21 cellular contexts compared by ENCODE assay signal in genomic region chr21:25422610-25423608, GRCh38.
A peak's percentile ranks its signal among the peaks of the same experiment; 100 is the strongest.
DNase-seq lines count a peak whose midpoint lies in the region; ATAC-seq and TF ChIP-seq lines count a peak whose summit lies in the region.
"Had no signal": no experiment of that assay in that cellular context is flagged by ENCODE, and none has a peak within 500 bp of the region (broad histone marks: within the 10 kb centered on the region; RNA-seq: fewer than 3 reads in every experiment).

No MANE protein-coding gene starts in this region.

- H2AFZ ChIP-seq in OCI-LY3 (ENCODE audit: low read depth, low read length) = no peak overlapping the region

- TF ChIP-seq POLR2A in spleen (IDR thresholded peaks at IDR 0.05) = no peak

- H3K9me3 ChIP-seq in OCI-LY3 (ENCODE audit: insufficient read depth, low read length) = no peaks in the 10 kb centered on the region
- H3K9me3 ChIP-seq in spleen = no peaks in the 10 kb centered on the region
- H3K9me3 ChIP-seq: uterus had no signal

- peaks cover 97% of the 10 kb centered on the region for H3K4me1 ChIP-seq in OCI-LY3 (ENCODE audit: low read length)
- peaks cover 13 to 49% (median 30%) of the 10 kb centered on the region in 6 donors for H3K4me1 ChIP-seq in spleen
- H3K4me1 ChIP-seq: uterus had no signal

- no peaks in the 10 kb centered on the region for H4K20me1 ChIP-seq in OCI-LY3 (ENCODE audit: insufficient read depth, low read length)

- TF ChIP-seq CTCF in GM12875 (IDR thresholded peaks at IDR 0.05; ENCODE audit: borderline replicate concordance, insufficient read depth, low read depth, low read length) (no peak), OCI-LY3 (IDR thresholded peaks at IDR 0.05; ENCODE audit: low read depth, low read length) (no peak), spleen (IDR thresholded peaks at IDR 0.05 in 8 of 11, conservative IDR thresholded peaks at IDR 0.05 in 3 of 11) (no peak)

- CTCF ChIA-PET in activated CD8-positive, alpha-beta memory T cell treated with anti-CD3 and anti-CD28 coated beads, Interleukin-2, amount 10 ng/mL, durations not matched to agents 7 days and 5 days (lab: Charles Lee) = interaction anchor here (1.1 to 3.3 kb wide), 8 partner anchors 11 to 312 kb away, joined by 3 to 16 read pairs (median 6); partner anchors contain the start of genes ATP5PF and GABPA

- H3K27ac ChIP-seq in OCI-LY3 (ENCODE audit: low read length) (peak overlapping the region; percentile 99), spleen (peak overlapping the region in 5 of 8 donors; percentile 58 to 82 (median 72))
- H3K27ac ChIP-seq: uterus had no signal

- no peaks in the 10 kb centered on the region for H3K27me3 Mint-ChIP-seq in activated CD8-positive, alpha-beta memory T cell treated with anti-CD3 and anti-CD28 coated beads, Interleukin-2, amount 10 ng/mL, durations not matched to agents 7 days and 5 days
- H3K27me3 Mint-ChIP-seq: CD4-positive, alpha-beta T cell had no signal

- peaks cover 2% of the 10 kb centered on the region for H3K36me3 Mint-ChIP-seq in activated CD8-positive, alpha-beta memory T cell treated with anti-CD3 and anti-CD28 coated beads, Interleukin-2, amount 10 ng/mL, durations not matched to agents 7 days and 5 days
- H3K36me3 Mint-ChIP-seq: mesothelial cell of epicardium had no signal

- peak overlapping the region; percentile 87 for H3K4me2 ChIP-seq in OCI-LY3 (ENCODE audit: low read length)

- H3K79me2 ChIP-seq in OCI-LY3 (ENCODE audit: low read length) = peaks cover 67% of the 10 kb centered on the region

- intact Hi-C loops in spleen (cut with DNase I; ENCODE audit: low total_unique reads) = loop anchor here (10.0 kb wide), 1 partner anchor 282 kb away; no protein-coding TSS in a partner anchor

- peak overlapping the region; percentile 33 for H3K4me3 Mint-ChIP-seq in activated CD8-positive, alpha-beta memory T cell treated with anti-CD3 and anti-CD28 coated beads, Interleukin-2, amount 10 ng/mL, durations not matched to agents 7 days and 5 days
- H3K4me3 Mint-ChIP-seq: CD4-positive, alpha-beta T cell; mesothelial cell of epicardium; nephron progenitor cell had no signal

- H3K4me3 ChIP-seq in GM12875 (ENCODE audit: low read depth, low read length) (peak overlapping the region; percentile 27), OCI-LY3 (ENCODE audit: low read length) (peak overlapping the region; percentile 68), spleen (no peak overlapping the region)
- H3K4me3 ChIP-seq: uterus had no signal

- H3K9ac ChIP-seq in OCI-LY3 (ENCODE audit: low read length) = peak overlapping the region; percentile 96

- no peak for DNase-seq in activated CD8-positive, alpha-beta memory T cell treated with anti-CD3 and anti-CD28 coated beads, Interleukin-2, amount 10 ng/mL, durations not matched to agents 7 days and 5 days
- DNase-seq in activated CD8-positive, alpha-beta memory T cell treated with anti-CD3 and anti-CD28 coated beads, Interleukin-2, amount 50 U/mL, for 4 hours = no peak
- DNase-seq in spleen = no peak
- no peak for DNase-seq in NCI-H1694 treated with DMSO at 0.1 percent for 48 hours (lab: John Stamatoyannopoulos, UW)
- DNase-seq: CD4-positive, alpha-beta T cell; cortex of kidney; glutamatergic neuron; left colon; NCI-H1694; NCI-H82; nephron progenitor cell; substantia nigra; T-helper 9 cell; uterus had no signal

- no peaks in the 10 kb centered on the region for H3K9me3 Mint-ChIP-seq in activated CD8-positive, alpha-beta memory T cell treated with anti-CD3 and anti-CD28 coated beads, Interleukin-2, amount 10 ng/mL, durations not matched to agents 7 days and 5 days (ENCODE audit: low read depth)
- H3K9me3 Mint-ChIP-seq: CD4-positive, alpha-beta T cell; mesothelial cell of epicardium; nephron progenitor cell had no signal

- ATAC-seq in activated CD8-positive, alpha-beta memory T cell treated with anti-CD3 and anti-CD28 coated beads, Interleukin-2, amount 10 ng/mL, durations not matched to agents 7 days and 5 days = no peak
- ATAC-seq in HG03039 (IDR thresholded peaks at IDR 0.05; ENCODE audit: unreplicated experiment) = no peak
- ATAC-seq in HG03520 (IDR thresholded peaks at IDR 0.05; ENCODE audit: unreplicated experiment) = no peak
- ATAC-seq: HepG2, left colon, Panc1 had no signal

- no peaks in the 10 kb centered on the region for H3K27me3 ChIP-seq in OCI-LY3 (ENCODE audit: low read depth, low read length)
- H3K27me3 ChIP-seq in spleen (replicated peaks in 1 of 7) = no peaks in the 10 kb centered on the region
- H3K27me3 ChIP-seq: uterus had no signal

- no peaks in the 10 kb centered on the region for H3K36me3 ChIP-seq in OCI-LY3 (replicated peaks; ENCODE audit: low read depth, low read length)
- H3K36me3 ChIP-seq in spleen = no peaks in the 10 kb centered on the region
- H3K36me3 ChIP-seq: uterus had no signal

- WGBS in spleen, 5 donors = 68 to 77% (median 72%) methylated on average over 4 of the region's 4 CpGs

- peaks cover 53% of the 10 kb centered on the region for H3K4me1 Mint-ChIP-seq in activated CD8-positive, alpha-beta memory T cell treated with anti-CD3 and anti-CD28 coated beads, Interleukin-2, amount 10 ng/mL, durations not matched to agents 7 days and 5 days
- H3K4me1 Mint-ChIP-seq: mesothelial cell of epicardium, nephron progenitor cell had no signal

- peak overlapping the region; percentile 85 for H3K27ac Mint-ChIP-seq in activated CD8-positive, alpha-beta memory T cell treated with anti-CD3 and anti-CD28 coated beads, Interleukin-2, amount 10 ng/mL, durations not matched to agents 7 days and 5 days
- H3K27ac Mint-ChIP-seq: CD4-positive, alpha-beta T cell; mesothelial cell of epicardium; nephron progenitor cell had no signal

Comparison
In these comparisons a context has a peak if more than half of its experiments do, and no peak if none do; other contexts are left out.
1. H3K4me3 ChIP-seq: peak in GM12875 (single experiment) and OCI-LY3 (single experiment); none in spleen (0 of 8).